In genomic region chr9:38226491-38226951, GRCh38 we compare ENCODE assay signal across 9 cellular contexts.
A peak's percentile ranks its signal among the peaks of the same experiment; 100 is the strongest.
DNase-seq lines count a peak whose midpoint lies in the region; ATAC-seq and TF ChIP-seq lines count a peak whose summit lies in the region.
"Had no signal": no experiment of that assay in that cellular context is flagged by ENCODE, and none has a peak within 500 bp of the region (broad histone marks: within the 10 kb centered on the region; RNA-seq: fewer than 3 reads in every experiment).

No MANE protein-coding gene starts in this region.

- H3K27ac ChIP-seq in Panc1 (ENCODE audit: low read length) (no peak overlapping the region), coronary artery (no peak overlapping the region), substantia nigra (ENCODE audit: low read depth, low read length, poor library complexity, severe bottlenecking) (no peak overlapping the region)
- H3K27ac ChIP-seq: heart right ventricle had no signal

- BruUV-seq in Panc1 (replicated peaks; lab: Mats Ljungman, UMichigan): no TSS peak

- POLR2A ChIA-PET in Panc1 (lab: Charles Lee): interaction anchor here (0.6 kb wide), 1 partner anchor 10 kb away, joined by 4 read pairs; no protein-coding TSS in a partner anchor

- no peaks in the 10 kb centered on the region for H3K27me3 ChIP-seq in Panc1 (ENCODE audit: control insufficient read depth, insufficient read depth, low read length)

- intact Hi-C loops in Panc1 (cut with micrococcal nuclease; ENCODE audit: unreplicated experiment): no loop called here

- no peaks in the 10 kb centered on the region; the same call in 1 of the 2 replicates for H3K4me1 ChIP-seq in Panc1 (ENCODE audit: control insufficient read depth, insufficient read depth, low read length)

- no peak overlapping the region for H3K4me3 ChIP-seq in Panc1 (ENCODE audit: low read depth in 2 of 2, low read length in 2 of 2)
- no peak overlapping the region for H3K4me3 ChIP-seq in coronary artery
- H3K4me3 ChIP-seq: heart right ventricle had no signal

- H3K36me3 ChIP-seq in Panc1 (ENCODE audit: control insufficient read depth, insufficient read depth, low read length): no peaks in the 10 kb centered on the region
- H3K36me3 ChIP-seq: heart right ventricle had no signal

- in situ Hi-C loops in Caki2 (cut with HindIII; ENCODE audit: low pct_unique_long_range_greater_than_20kb, low sequenced_read_pairs): no loop called here
- in situ Hi-C loops in Panc1 (cut with HindIII; ENCODE audit: low pct_unique_long_range_greater_than_20kb, low sequenced_read_pairs): no loop called here

- H3K9me3 ChIP-seq in Panc1 (ENCODE audit: control insufficient read depth, insufficient read depth, low read depth, low read length): no peaks in the 10 kb centered on the region
- H3K9me3 ChIP-seq: heart right ventricle had no signal

- CTCF ChIA-PET in Panc1 (lab: Charles Lee): no interaction called here

- DNase-seq in Caki2 (ENCODE audit: low read depth) (peak; percentile 47), Kasumi-1 (lab: John Stamatoyannopoulos, UW) (peak; percentile 53 to 60), Panc1 (ENCODE audit: low read depth, low spot score) (no peak), iris pigment epithelial cell (ENCODE audit: low read depth) (peak; percentile 24), coronary artery (ENCODE audit: low spot score) (no peak), substantia nigra (lab: John Stamatoyannopoulos, UW) (no peak)

- TF ChIP-seq CTCF in Panc1 (IDR thresholded peaks at IDR 0.05): no peak
- TF ChIP-seq CTCF in coronary artery (IDR thresholded peaks at IDR 0.05): no peak

- ATAC-seq in Panc1 (peak; percentile 32; the same call in 1 of the 2 replicates), GM19395 (IDR thresholded peaks at IDR 0.05; ENCODE audit: unreplicated experiment) (no peak), HG03108 (IDR thresholded peaks at IDR 0.05; ENCODE audit: unreplicated experiment) (no peak)

Comparison
In these comparisons a context has a peak if more than half of its experiments do, and no peak if none do; other contexts are left out.
1. DNase-seq: peak in Caki2 (single experiment), Kasumi-1 (2 of 2) and iris pigment epithelial cell (single experiment); none in Panc1 (single experiment), coronary artery (single experiment) and substantia nigra (0 of 49).